ENCODE assay signal across 8 cellular contexts in the genomic region with DNA sequence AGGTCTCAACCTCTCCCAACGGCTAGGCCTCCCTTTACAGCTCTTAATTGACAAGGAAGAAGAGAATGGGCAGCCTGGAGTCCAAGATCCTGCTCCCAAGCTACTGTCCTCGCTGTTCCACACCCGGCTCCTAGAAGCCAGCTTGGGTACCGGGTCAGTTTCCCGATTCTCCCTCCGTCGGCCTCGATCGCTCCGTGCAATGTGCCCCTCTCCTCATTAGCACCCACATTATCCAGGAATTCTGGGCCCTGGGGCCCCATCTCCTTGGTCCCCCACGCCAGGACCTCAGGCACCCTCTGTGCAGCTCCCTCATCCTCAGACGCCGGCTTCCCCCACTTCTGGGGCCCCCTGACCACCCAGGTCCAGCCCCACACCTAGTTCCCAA. TPM values are rescaled to one million over a fixed set of nuclear protein-coding genes. Genes with fewer than 3 reads are reported as not detected.
DNase-seq lines count a peak whose midpoint lies in the region; ATAC-seq and TF ChIP-seq lines count a peak whose summit lies in the region.

No MANE protein-coding gene starts in this region.

- H3K9ac ChIP-seq in NT2/D1 (ENCODE audit: insufficient read length, low read depth) (peak overlapping the region; percentile 78), neuronal stem cell (ENCODE audit: low read depth, low read length, poor library complexity) (peak overlapping the region; percentile 93)

- no peaks in the 10 kb centered on the region for H3K9me3 ChIP-seq in Caco-2
- no peaks in the 10 kb centered on the region for H3K9me3 ChIP-seq in NT2/D1 (ENCODE audit: insufficient read depth, low read length)
- no peaks in the 10 kb centered on the region for H3K9me3 ChIP-seq in effector memory CD4-positive, alpha-beta T cell (ENCODE audit: control insufficient read depth, low read length)
- no peaks in the 10 kb centered on the region for H3K9me3 ChIP-seq in neuronal stem cell (replicated peaks in 1 of 2; ENCODE audit: control insufficient read depth in 2 of 2, insufficient read depth in 1 of 2, low read depth in 1 of 2, low read length in 2 of 2)

- H3K4me3 Mint-ChIP-seq in Caco-2 (ENCODE audit: unreplicated experiment) = peak overlapping the region; percentile 97

- no TSS peak for BruUV-seq in Caco-2 (replicated peaks; lab: Mats Ljungman, UMichigan)

- H4K8ac ChIP-seq in neuronal stem cell (ENCODE audit: low read depth, low read length) = no peak overlapping the region

- H3K4me1 ChIP-seq in Caco-2 (peaks cover 20% of the 10 kb centered on the region), NT2/D1 (ENCODE audit: insufficient read depth, insufficient read length) (peaks cover 5% of the 10 kb centered on the region), neuronal stem cell (ENCODE audit: control insufficient read depth in 2 of 2, insufficient read depth in 1 of 2, low read depth in 1 of 2, low read length in 2 of 2) (peaks cover 1 to 6% of the 10 kb centered on the region in 2 donors)
- H3K4me1 ChIP-seq in effector memory CD4-positive, alpha-beta T cell (ENCODE audit: control insufficient read depth, insufficient read depth, low read length, poor library complexity, severe bottlenecking) = peaks cover 34% of the 10 kb centered on the region

- H2BK120ac ChIP-seq in neuronal stem cell (ENCODE audit: low read depth, low read length) = no peak overlapping the region

- no peak overlapping the region for H2BK5ac ChIP-seq in neuronal stem cell (ENCODE audit: low read length)

- peaks cover 43% of the 10 kb centered on the region for H3K36me3 Mint-ChIP-seq in Caco-2 (ENCODE audit: insufficient read depth, unreplicated experiment)

- H3K27ac Mint-ChIP-seq in Caco-2 (ENCODE audit: unreplicated experiment) = peak overlapping the region; percentile 95

- H3K18ac ChIP-seq in neuronal stem cell (ENCODE audit: low read length) = peak overlapping the region; percentile 46

- TF ChIP-seq CTCF in Caco-2 (IDR thresholded peaks at IDR 0.05; ENCODE audit: insufficient read depth in 1 of 2, low read depth in 1 of 2, low read length in 1 of 2, severe bottlenecking in 1 of 2, unreplicated experiment in 1 of 2) = no peak

- peaks cover 16% of the 10 kb centered on the region for H3K4me1 Mint-ChIP-seq in Caco-2 (ENCODE audit: low read depth, unreplicated experiment)

- H3K36me3 ChIP-seq in Caco-2 (ENCODE audit: control insufficient read depth, insufficient read depth, low read length) (peaks cover 2% of the 10 kb centered on the region; the same call in 1 of the 2 replicates), NT2/D1 (ENCODE audit: insufficient read depth, insufficient read length, low read length) (peaks cover 36% of the 10 kb centered on the region), neuronal stem cell (replicated peaks in 1 of 2; ENCODE audit: control insufficient read depth in 2 of 2, insufficient read depth in 2 of 2, low read length in 2 of 2) (peaks cover 8 to 48% of the 10 kb centered on the region in 2 donors)
- peaks cover 35% of the 10 kb centered on the region for H3K36me3 ChIP-seq in effector memory CD4-positive, alpha-beta T cell (ENCODE audit: control insufficient read depth, insufficient read depth, low read length)

- CTCF ChIA-PET in Caco-2 (lab: Charles Lee) = interaction anchor here (0.8 to 2.3 kb wide), 8 partner anchors 48 to 147 kb away, joined by 3 to 9 read pairs (median 4); partner anchors contain the start of genes CEP164 and SIDT2

- DNase-seq in Caco-2 (no peak), NT2/D1 (ENCODE audit: low read depth, low spot score) (no peak), neuronal stem cell (ENCODE audit: low spot score) (no peak), RKO (ENCODE audit: low spot score) (no peak), cortex of kidney (lab: John Stamatoyannopoulos, UW) (no peak), COR-L47 (lab: John Stamatoyannopoulos, UW) (no peak)
- no peak for DNase-seq in effector memory CD4-positive, alpha-beta T cell

- H3K23ac ChIP-seq in neuronal stem cell (ENCODE audit: low read depth, low read length, poor library complexity) = no peak overlapping the region

- H2BK15ac ChIP-seq in neuronal stem cell (ENCODE audit: low read length) = no peak overlapping the region

- H3K4me3 ChIP-seq in Caco-2 (ENCODE audit: low read depth, low read length) = peak overlapping the region; percentile 63
- peak overlapping the region; percentile 88 for H3K4me3 ChIP-seq in NT2/D1 (ENCODE audit: insufficient read length, low read depth)
- peak overlapping the region; percentile 93 for H3K4me3 ChIP-seq in effector memory CD4-positive, alpha-beta T cell (ENCODE audit: insufficient read depth, low read depth, low read length, poor library complexity, severe bottlenecking)
- H3K4me3 ChIP-seq in neuronal stem cell (ENCODE audit: low read length in 2 of 2) = peak overlapping the region; percentile 89 to 99

- no peak overlapping the region for H2AK5ac ChIP-seq in neuronal stem cell (ENCODE audit: low read depth, low read length)

- H3K27me3 ChIP-seq in Caco-2 (replicated peaks; ENCODE audit: control insufficient read depth, insufficient read depth, low read length) (no peaks in the 10 kb centered on the region), NT2/D1 (ENCODE audit: insufficient read depth, insufficient read length) (no peaks in the 10 kb centered on the region), neuronal stem cell (ENCODE audit: control insufficient read depth in 3 of 3, insufficient read depth in 3 of 3, low read depth in 1 of 3, low read length in 3 of 3) (no peaks in the 10 kb centered on the region)
- no peaks in the 10 kb centered on the region for H3K27me3 ChIP-seq in effector memory CD4-positive, alpha-beta T cell (replicated peaks; ENCODE audit: control insufficient read depth, insufficient read depth, low read length, poor library complexity, severe bottlenecking)

- no peaks in the 10 kb centered on the region for H3K9me3 Mint-ChIP-seq in Caco-2 (ENCODE audit: unreplicated experiment)

- H3K27ac ChIP-seq in effector memory CD4-positive, alpha-beta T cell (ENCODE audit: insufficient read depth, low read length, poor library complexity, severe bottlenecking) = peak overlapping the region; percentile 90
- H3K27ac ChIP-seq in neuronal stem cell (replicated peaks; ENCODE audit: low read length) = peak overlapping the region; percentile 17

- H2BK12ac ChIP-seq in neuronal stem cell (ENCODE audit: low read length) = no peak overlapping the region

- peaks cover 2% of the 10 kb centered on the region for H3K79me1 ChIP-seq in neuronal stem cell (ENCODE audit: low read depth, low read length)

- H3K27me3 Mint-ChIP-seq in Caco-2 (ENCODE audit: insufficient read depth, unreplicated experiment) = no peaks in the 10 kb centered on the region

- POLR2A ChIA-PET in Caco-2 (lab: Charles Lee) = interaction anchor here (2.0 kb wide), 1 partner anchor 96 kb away, joined by 5 read pairs; the partner anchor contains the start of gene CEP164

- ATAC-seq in HG03565 (IDR thresholded peaks at IDR 0.05; ENCODE audit: unreplicated experiment) = no peak

- no peak overlapping the region for H3K4ac ChIP-seq in neuronal stem cell (ENCODE audit: low read length)

- peak overlapping the region; percentile 92 for H3K4me2 ChIP-seq in neuronal stem cell (ENCODE audit: insufficient read depth, low read length, poor library complexity, severe bottlenecking)

- WGBS in neuronal stem cell (ENCODE audit: extremely low coverage in 2 of 2, insufficient read length in 2 of 2, insufficient replicate concordance in 1 of 2), 2 donors = no CpG with 5 or more reads among the region's 13 CpGs

- no peak overlapping the region for H3K14ac ChIP-seq in neuronal stem cell (ENCODE audit: low read length)

- intact Hi-C loops in Caco-2 (cut with micrococcal nuclease; ENCODE audit: unreplicated experiment) = loop anchor here (1.0 to 2.0 kb wide), 2 partner anchors 37 to 85 kb away; partner anchors contain the start of gene BACE1

- no peak overlapping the region for H4K91ac ChIP-seq in neuronal stem cell (ENCODE audit: low read depth, low read length, poor library complexity)

- peak overlapping the region; percentile 100 for H2AFZ ChIP-seq in neuronal stem cell (ENCODE audit: low read length)

RNA-seq across cellular contexts. Expression of gene PCSK7, which starts 0.2 kb away (rescaled TPM):
- total RNA-seq in Caco-2 (2022) = 120 and 132 TPM in 2 replicates
- 12.7 TPM for polyA plus RNA-seq in neuronal stem cell (2013, experiment 1 of 2)
- 12.2 TPM for polyA plus RNA-seq in neuronal stem cell (2013, experiment 2 of 2)

RNA-seq across cellular contexts. Expression of gene RNF214, which starts 0.8 kb away (rescaled TPM):
- total RNA-seq in Caco-2 (2022) = 51.2 and 55.8 TPM in 2 replicates
- polyA plus RNA-seq in neuronal stem cell (2013, experiment 1 of 2) = 20.9 TPM
- 21.5 TPM for polyA plus RNA-seq in neuronal stem cell (2013, experiment 2 of 2)

RNA-seq across cellular contexts. Expression of gene TAGLN, which starts 32.5 kb away (rescaled TPM):
- 303 and 588 TPM in 2 replicates for total RNA-seq in Caco-2 (2022)
- 159 TPM for polyA plus RNA-seq in neuronal stem cell (2013, experiment 1 of 2)
- polyA plus RNA-seq in neuronal stem cell (2013, experiment 2 of 2) = 154 TPM

RNA-seq across cellular contexts. Expression of gene SIDT2, which starts 53.1 kb away (rescaled TPM):
- 57.2 and 61.7 TPM in 2 replicates for total RNA-seq in Caco-2 (2022)
- 16.9 TPM for polyA plus RNA-seq in neuronal stem cell (2013, experiment 1 of 2)
- 17.7 TPM for polyA plus RNA-seq in neuronal stem cell (2013, experiment 2 of 2)

RNA-seq across cellular contexts. Expression of gene BACE1-AS, which starts 59.5 kb away (rescaled TPM):
- total RNA-seq in Caco-2 (2022) = 18.8 TPM in 2 replicates
- 13.3 TPM for polyA plus RNA-seq in neuronal stem cell (2013, experiment 1 of 2)
- polyA plus RNA-seq in neuronal stem cell (2013, experiment 2 of 2) = 14.0 TPM
